Comparison of ENCODE assay signal across 1 cellular context in genomic region chr2:38634684-38635083, GRCh38.
TF ChIP-seq lines count a peak whose summit lies in the region.

No MANE protein-coding gene starts in this region.

TF ChIP-seq in GM12878, 131 proteins besides CTCF, POLR2A, EP300 and RAD21 (continued from another document):
- TF ChIP-seq ZNF592 (IDR thresholded peaks at IDR 0.05) (no peak), KDM1A (IDR thresholded peaks at IDR 0.05; ENCODE audit: borderline replicate concordance) (no peak), STAT3 (IDR thresholded peaks at IDR 0.05; ENCODE audit: low read depth, low read length) (peak; percentile 53; the same call in 1 of the 2 replicates), BACH1 (IDR thresholded peaks at IDR 0.05; ENCODE audit: borderline replicate concordance) (peak; percentile 28; the same call in 1 of the 2 replicates), ETV6 (conservative IDR thresholded peaks at IDR 0.05 in 1 of 2, IDR thresholded peaks at IDR 0.05 in 1 of 2; ENCODE audit: borderline replicate concordance in 1 of 2, low read depth in 1 of 2) (peak in 1 of 2 experiments; percentile 35; a peak in 1 of 4 replicates), BHLHE40 (IDR thresholded peaks at IDR 0.05; ENCODE audit: borderline replicate concordance in 1 of 2, low read depth in 2 of 2, low read length in 1 of 2) (peak; percentile 67 to 77), BCL3 (IDR thresholded peaks at IDR 0.05; ENCODE audit: borderline replicate concordance, insufficient read depth, low read depth, low read length, poor library complexity, severe bottlenecking) (no peak), LARP7 (IDR thresholded peaks at IDR 0.05) (no peak), ZNF384 (IDR thresholded peaks at IDR 0.05; ENCODE audit: borderline replicate concordance, low read depth, low read length) (peak; percentile 52; the same call in 1 of the 2 replicates), SMARCA5 (IDR thresholded peaks at IDR 0.05) (peak; percentile 47; the same call in 1 of the 2 replicates), CREB1 (IDR thresholded peaks at IDR 0.05; ENCODE audit: low read depth) (0 out of 2 replicates have a peak, but pooled peaks have one; percentile 47), BMI1 (IDR thresholded peaks at IDR 0.05; ENCODE audit: borderline replicate concordance) (peak; percentile 48), CUX1 (IDR thresholded peaks at IDR 0.05; ENCODE audit: insufficient replicate concordance, low read depth, low read length) (no peak), CBX5 (IDR thresholded peaks at IDR 0.05; ENCODE audit: low read depth) (peak; percentile 85; the same call in 1 of the 2 replicates), ZNF24 (IDR thresholded peaks at IDR 0.05) (no peak; the same call in 1 of the 2 replicates), CBFB (IDR thresholded peaks at IDR 0.05; ENCODE audit: low read depth) (peak; percentile 64; the same call in 1 of the 2 replicates), ZBED1 (IDR thresholded peaks at IDR 0.05; ENCODE audit: borderline replicate concordance) (0 out of 2 replicates have a peak, but pooled peaks have one; percentile 37), SKIL (IDR thresholded peaks at IDR 0.05; ENCODE audit: low read depth, poor library complexity, severe bottlenecking) (peak; percentile 81), MTA3 (IDR thresholded peaks at IDR 0.05; ENCODE audit: borderline replicate concordance, low read length) (peak; percentile 51; the same call in 1 of the 2 replicates), E4F1 (IDR thresholded peaks at IDR 0.05; ENCODE audit: borderline replicate concordance, partially characterized antibody) (no peak), IKZF2 (IDR thresholded peaks at IDR 0.05) (peak; percentile 74 to 79), TCF12 (IDR thresholded peaks at IDR 0.05; ENCODE audit: low read depth, low read length) (0 out of 2 replicates have a peak, but pooled peaks have one; percentile 17)
- TF ChIP-seq, protein P1, sequence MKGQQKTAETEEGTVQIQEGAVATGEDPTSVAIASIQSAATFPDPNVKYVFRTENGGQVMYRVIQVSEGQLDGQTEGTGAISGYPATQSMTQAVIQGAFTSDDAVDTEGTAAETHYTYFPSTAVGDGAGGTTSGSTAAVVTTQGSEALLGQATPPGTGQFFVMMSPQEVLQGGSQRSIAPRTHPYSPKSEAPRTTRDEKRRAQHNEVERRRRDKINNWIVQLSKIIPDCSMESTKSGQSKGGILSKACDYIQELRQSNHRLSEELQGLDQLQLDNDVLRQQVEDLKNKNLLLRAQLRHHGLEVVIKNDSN (IDR thresholded peaks at IDR 0.05; ENCODE audit: borderline replicate concordance, extremely low read length, insufficient read depth, low read depth, low read length), result no peak
- TF ChIP-seq, protein P2, sequence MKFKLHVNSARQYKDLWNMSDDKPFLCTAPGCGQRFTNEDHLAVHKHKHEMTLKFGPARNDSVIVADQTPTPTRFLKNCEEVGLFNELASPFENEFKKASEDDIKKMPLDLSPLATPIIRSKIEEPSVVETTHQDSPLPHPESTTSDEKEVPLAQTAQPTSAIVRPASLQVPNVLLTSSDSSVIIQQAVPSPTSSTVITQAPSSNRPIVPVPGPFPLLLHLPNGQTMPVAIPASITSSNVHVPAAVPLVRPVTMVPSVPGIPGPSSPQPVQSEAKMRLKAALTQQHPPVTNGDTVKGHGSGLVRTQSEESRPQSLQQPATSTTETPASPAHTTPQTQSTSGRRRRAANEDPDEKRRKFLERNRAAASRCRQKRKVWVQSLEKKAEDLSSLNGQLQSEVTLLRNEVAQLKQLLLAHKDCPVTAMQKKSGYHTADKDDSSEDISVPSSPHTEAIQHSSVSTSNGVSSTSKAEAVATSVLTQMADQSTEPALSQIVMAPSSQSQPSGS (IDR thresholded peaks at IDR 0.05; ENCODE audit: low read length), result peak; percentile 88
- TF ChIP-seq, protein P3, sequence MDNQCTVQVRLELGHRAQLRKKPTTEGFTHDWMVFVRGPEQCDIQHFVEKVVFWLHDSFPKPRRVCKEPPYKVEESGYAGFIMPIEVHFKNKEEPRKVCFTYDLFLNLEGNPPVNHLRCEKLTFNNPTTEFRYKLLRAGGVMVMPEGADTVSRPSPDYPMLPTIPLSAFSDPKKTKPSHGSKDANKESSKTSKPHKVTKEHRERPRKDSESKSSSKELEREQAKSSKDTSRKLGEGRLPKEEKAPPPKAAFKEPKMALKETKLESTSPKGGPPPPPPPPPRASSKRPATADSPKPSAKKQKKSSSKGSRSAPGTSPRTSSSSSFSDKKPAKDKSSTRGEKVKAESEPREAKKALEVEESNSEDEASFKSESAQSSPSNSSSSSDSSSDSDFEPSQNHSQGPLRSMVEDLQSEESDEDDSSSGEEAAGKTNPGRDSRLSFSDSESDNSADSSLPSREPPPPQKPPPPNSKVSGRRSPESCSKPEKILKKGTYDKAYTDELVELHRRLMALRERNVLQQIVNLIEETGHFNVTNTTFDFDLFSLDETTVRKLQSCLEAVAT (IDR thresholded peaks at IDR 0.05), result 0 out of 2 replicates have a peak, but pooled peaks have one; percentile 32
